In the genomic region with DNA sequence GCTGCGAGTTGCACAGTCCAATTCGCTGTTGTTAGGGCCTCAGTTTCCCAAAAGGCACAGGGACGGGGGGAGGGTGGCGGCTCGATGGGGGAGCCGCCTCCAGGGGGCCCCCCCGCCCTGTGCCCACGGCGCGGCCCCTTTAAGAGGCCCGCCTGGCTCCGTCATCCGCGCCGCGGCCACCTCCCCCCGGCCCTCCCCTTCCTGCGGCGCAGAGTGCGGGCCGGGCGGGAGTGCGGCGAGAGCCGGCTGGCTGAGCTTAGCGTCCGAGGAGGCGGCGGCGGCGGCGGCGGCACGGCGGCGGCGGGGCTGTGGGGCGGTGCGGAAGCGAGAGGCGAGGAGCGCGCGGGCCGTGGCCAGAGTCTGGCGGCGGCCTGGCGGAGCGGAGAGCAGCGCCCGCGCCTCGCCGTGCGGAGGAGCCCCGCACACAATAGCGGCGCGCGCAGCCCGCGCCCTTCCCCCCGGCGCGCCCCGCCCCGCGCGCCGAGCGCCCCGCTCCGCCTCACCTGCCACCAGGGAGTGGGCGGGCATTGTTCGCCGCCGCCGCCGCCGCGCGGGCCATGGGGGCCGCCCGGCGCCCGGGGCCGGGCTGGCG, we compare ENCODE assay signal across 8 cellular contexts.
DNase-seq lines count a peak whose midpoint lies in the region; ATAC-seq and TF ChIP-seq lines count a peak whose summit lies in the region.

Gene BCR (plus strand): TSS at position 209 of the 592 bp plus-strand sequence. CDS start 452 bp downstream, outside the sequence.

- peak within 1 kb of the TSS; percentile 61 for H3K27ac Mint-ChIP-seq in dendritic cell treated with granulocyte-macrophage colony-stimulating factor and Interleukin-4, amounts not matched to agents 40 ng/mL and 50 ng/mL, for 4 days

- H3K4me3 Mint-ChIP-seq in dendritic cell treated with granulocyte-macrophage colony-stimulating factor and Interleukin-4, amounts not matched to agents 40 ng/mL and 50 ng/mL, for 4 days = peak within 1 kb of the TSS; percentile 73

- peaks cover 25% of the 10 kb centered on the region for H3K27me3 Mint-ChIP-seq in dendritic cell treated with granulocyte-macrophage colony-stimulating factor and Interleukin-4, amounts not matched to agents 40 ng/mL and 50 ng/mL, for 4 days

- intact Hi-C loops in dendritic cell treated with granulocyte-macrophage colony-stimulating factor and Interleukin-4, amounts not matched to agents 40 ng/mL and 50 ng/mL, for 4 days (cut with micrococcal nuclease) = loop anchor here (5.0 kb wide), 1 partner anchor 42 kb away; no protein-coding TSS in a partner anchor

- peaks cover 48% of the 10 kb centered on the region for H3K4me1 Mint-ChIP-seq in dendritic cell treated with granulocyte-macrophage colony-stimulating factor and Interleukin-4, amounts not matched to agents 40 ng/mL and 50 ng/mL, for 4 days (ENCODE audit: low read depth)

- peak; percentile 47 for TF ChIP-seq POLR2A in GM15510 (IDR thresholded peaks at IDR 0.05; ENCODE audit: borderline replicate concordance, extremely low read depth, insufficient read length)

- H3K36me3 Mint-ChIP-seq in dendritic cell treated with granulocyte-macrophage colony-stimulating factor and Interleukin-4, amounts not matched to agents 40 ng/mL and 50 ng/mL, for 4 days (ENCODE audit: low read depth) = peaks cover 18% of the 10 kb centered on the region

- DNase-seq in NCI-H1105 treated with DMSO at 0.1 percent for 48 hours (lab: John Stamatoyannopoulos, UW) = peak; percentile 35
- peak; percentile 60 for DNase-seq in activated CD4-positive, alpha-beta T cell treated with anti-CD3 and anti-CD28 coated beads for 48 hours
- peak; percentile 71 for DNase-seq in kidney tubule cell (ENCODE audit: low spot score)
- DNase-seq in stimulated activated CD4-positive, alpha-beta T cell treated with anti-CD3 and anti-CD28 coated beads, Interleukin-15, amount 100 ng/mL, for 24 hours = peak; percentile 74

- H3K27ac ChIP-seq in 22Rv1 = peak within 1 kb of the TSS; percentile 67

- TF ChIP-seq CTCF in 22Rv1 (IDR thresholded peaks at IDR 0.05) = no peak

- no peak for ATAC-seq in GM21737 (IDR thresholded peaks at IDR 0.05; ENCODE audit: unreplicated experiment)

- peaks cover 17% of the 10 kb centered on the region for H3K9me3 Mint-ChIP-seq in dendritic cell treated with granulocyte-macrophage colony-stimulating factor and Interleukin-4, amounts not matched to agents 40 ng/mL and 50 ng/mL, for 4 days
